26 cellular contexts compared by ENCODE assay signal in the genomic region with DNA sequence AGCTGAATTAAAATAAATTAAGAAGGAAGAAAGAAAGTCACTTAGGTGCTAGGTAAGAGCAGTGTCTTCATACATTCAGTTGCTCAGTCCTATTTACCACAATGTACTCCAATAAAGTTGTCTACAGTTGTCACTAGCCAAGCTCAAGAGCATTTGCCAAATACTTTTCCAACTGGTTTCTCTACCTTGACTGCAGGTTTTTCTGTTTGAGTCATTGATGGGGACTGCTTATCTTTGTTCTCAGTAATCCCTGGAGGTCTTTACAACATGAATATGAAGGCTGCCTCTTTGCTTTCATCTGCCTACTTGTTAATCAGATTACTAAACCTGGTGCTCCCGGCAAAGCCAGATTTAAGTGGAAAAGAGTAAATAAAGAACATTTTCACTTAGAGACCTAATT.
DNase-seq lines count a peak whose midpoint lies in the region; ATAC-seq and TF ChIP-seq lines count a peak whose summit lies in the region.
"Had no signal": no experiment of that assay in that cellular context is flagged by ENCODE, and none has a peak within 500 bp of the region (broad histone marks: within the 10 kb centered on the region; RNA-seq: fewer than 3 reads in every experiment).

No MANE protein-coding gene starts in this region.

- no peak overlapping the region for H4K5ac ChIP-seq in mesendoderm (ENCODE audit: low read length)

- TF ChIP-seq RAD21 in HCT116 (IDR thresholded peaks at IDR 0.05; ENCODE audit: low read depth), result no peak

- no peak overlapping the region for H3K23ac ChIP-seq in mesendoderm (ENCODE audit: low read length)

- TF ChIP-seq CTCF in HCT116 (IDR thresholded peaks at IDR 0.05 in 2 of 3, conservative IDR thresholded peaks at IDR 0.05 in 1 of 3; ENCODE audit: borderline replicate concordance in 1 of 3, insufficient read depth in 1 of 3, low read depth in 2 of 3, low read length in 2 of 3) (no peak), gastrocnemius medialis (IDR thresholded peaks at IDR 0.05 in 4 of 5, conservative IDR thresholded peaks at IDR 0.05 in 1 of 5) (no peak)

- H3K79me1 ChIP-seq in mesendoderm (ENCODE audit: low read length), result no peaks in the 10 kb centered on the region

- no peak overlapping the region for H3K56ac ChIP-seq in mesendoderm (ENCODE audit: low read length)

- POLR2A ChIA-PET in CD4-positive, alpha-beta memory T cell (lab: Charles Lee; ENCODE audit: partially characterized antibody), result no interaction called here
- POLR2A ChIA-PET in HCT116 (lab: Charles Lee), result no interaction called here

- intact Hi-C loops in CD4-positive, alpha-beta memory T cell (cut with micrococcal nuclease), result no loop called here
- intact Hi-C loops in HCT116 (cut with micrococcal nuclease) (loop anchor here (10.0 kb wide), 1 partner anchor 119 kb away; a partner anchor contains a TSS), gastrocnemius medialis (cut with DNase I; ENCODE audit: low total_unique reads) (no loop called here)

- H3K36me3 Mint-ChIP-seq in CD4-positive, alpha-beta memory T cell, result peaks cover 40 to 76% of the 10 kb centered on the region in 2 donors
- H3K36me3 Mint-ChIP-seq in T-helper 17 cell (ENCODE audit: low read depth), result peaks cover 4% of the 10 kb centered on the region

- no peak overlapping the region for H2BK15ac ChIP-seq in mesendoderm (replicated peaks; ENCODE audit: low read depth)

- no TSS peak for BruUV-seq in HCT116 (replicated peaks; lab: Mats Ljungman, UMichigan)

- H3K27me3 Mint-ChIP-seq in CD4-positive, alpha-beta memory T cell, result no peaks in the 10 kb centered on the region
- H3K27me3 Mint-ChIP-seq in T-helper 17 cell, result no peaks in the 10 kb centered on the region
- H3K27me3 Mint-ChIP-seq: activated CD4-positive, alpha-beta T cell treated with anti-CD3 and anti-CD28 coated beads for 36 hours; activated CD8-positive, alpha-beta T cell treated with anti-CD3 and anti-CD28 coated beads for 36 hours; activated naive CD8-positive, alpha-beta T cell treated with anti-CD3 and anti-CD28 coated beads, Interleukin-2, amount 10 ng/mL, durations not matched to agents 7 days and 5 days had no signal

- CTCF ChIA-PET in CD4-positive, alpha-beta memory T cell (lab: Charles Lee; ENCODE audit: partially characterized antibody), result no interaction called here
- CTCF ChIA-PET in HCT116 (lab: Charles Lee), result no interaction called here

- H3K9me3 ChIP-seq in CD4-positive, alpha-beta memory T cell (ENCODE audit: control insufficient read depth in 1 of 2, low read length in 2 of 2), result no peaks in the 10 kb centered on the region
- H3K9me3 ChIP-seq in HCT116 (ENCODE audit: control insufficient read depth in 1 of 2, insufficient read depth in 1 of 2, low read depth in 1 of 2, low read length in 2 of 2) (no peaks in the 10 kb centered on the region), T-helper 17 cell (ENCODE audit: control insufficient read depth, low read length, poor library complexity, severe bottlenecking) (no peaks in the 10 kb centered on the region), gastrocnemius medialis (no peaks in the 10 kb centered on the region)
- H3K9me3 ChIP-seq: BLaER1 treated with 17β-estradiol and CSF1 and Interleukin-3, amounts not matched to agents 10 nM and 100 nM; HAP-1; right lobe of liver; spleen; tibial artery had no signal

- H3K4me2 ChIP-seq in HCT116 (ENCODE audit: low read length) (no peak overlapping the region), mesendoderm (ENCODE audit: low read length) (no peak overlapping the region)
- H3K4me2 ChIP-seq: BLaER1 treated with 17β-estradiol and CSF1 and Interleukin-3, amounts not matched to agents 10 nM and 100 nM had no signal

- no peak overlapping the region for H2BK120ac ChIP-seq in mesendoderm (ENCODE audit: low read depth, low read length)

- ATAC-seq in HCT116, result no peak
- no peak for ATAC-seq in T-helper 17 cell
- ATAC-seq in gastrocnemius medialis, result no peak
- ATAC-seq: activated CD4-positive, alpha-beta T cell treated with anti-CD3 and anti-CD28 coated beads for 36 hours; activated CD8-positive, alpha-beta T cell treated with anti-CD3 and anti-CD28 coated beads for 36 hours; left ventricle myocardium superior; right lobe of liver had no signal

- H4K8ac ChIP-seq in mesendoderm (ENCODE audit: low read depth, low read length), result no peak overlapping the region

- peaks cover 12% of the 10 kb centered on the region; the same call in 1 of the 2 replicates for H3K79me2 ChIP-seq in HCT116 (ENCODE audit: insufficient read depth, low read length)
- no peaks in the 10 kb centered on the region for H3K79me2 ChIP-seq in mesendoderm (ENCODE audit: control insufficient read depth, insufficient read depth, low read length)

- no peaks in the 10 kb centered on the region for H3K9me3 Mint-ChIP-seq in CD4-positive, alpha-beta memory T cell
- H3K9me3 Mint-ChIP-seq: activated CD8-positive, alpha-beta T cell treated with anti-CD3 and anti-CD28 coated beads for 36 hours; activated naive CD8-positive, alpha-beta T cell treated with anti-CD3 and anti-CD28 coated beads, Interleukin-2, amount 10 ng/mL, durations not matched to agents 7 days and 5 days; activated T-helper 2 cell treated with anti-CD3 and anti-CD28 coated beads, Interferon-gamma antibody, Interleukin-2, Interleukin-4, amounts not matched to agents 10 μg/mL and 5 μg/mL and 100 μg/mL, durations not matched to agents 14 hours and 24 hours and 36 hours had no signal

- TF ChIP-seq POLR2A in HCT116 (IDR thresholded peaks at IDR 0.05; ENCODE audit: borderline replicate concordance, extremely low read depth, insufficient read depth, insufficient read length) (no peak), gastrocnemius medialis (IDR thresholded peaks at IDR 0.05) (no peak)

- no peak overlapping the region for H3K18ac ChIP-seq in mesendoderm (ENCODE audit: low read length)

- H2AFZ ChIP-seq in HCT116 (ENCODE audit: low read depth, low read length, poor library complexity, severe bottlenecking), result no peak overlapping the region

- no peak overlapping the region for H3K27ac ChIP-seq in CD4-positive, alpha-beta memory T cell (ENCODE audit: low read depth, low read length)
- H3K27ac ChIP-seq in HCT116 (ENCODE audit: low read depth, low read length) (no peak overlapping the region; the same call in 1 of the 2 replicates), mesendoderm (ENCODE audit: low read depth, low read length) (no peak overlapping the region), gastrocnemius medialis (no peak overlapping the region)
- H3K27ac ChIP-seq: BLaER1 treated with 17β-estradiol and CSF1 and Interleukin-3, amounts not matched to agents 10 nM and 100 nM; right lobe of liver; spleen; tibial artery had no signal

- H2AK5ac ChIP-seq in mesendoderm (ENCODE audit: low read length), result no peak overlapping the region

- peaks cover 65% of the 10 kb centered on the region for H3K36me3 ChIP-seq in CD4-positive, alpha-beta memory T cell (ENCODE audit: insufficient read depth, low read length)
- peaks cover 18 to 29% of the 10 kb centered on the region in 2 experiments for H3K36me3 ChIP-seq in HCT116 (ENCODE audit: control insufficient read depth in 1 of 2, insufficient read depth in 2 of 2, low read length in 2 of 2)
- no peaks in the 10 kb centered on the region for H3K36me3 ChIP-seq in mesendoderm (ENCODE audit: control insufficient read depth, insufficient read depth, low read length)
- peaks cover 0 to 62% of the 10 kb centered on the region in 2 donors for H3K36me3 ChIP-seq in gastrocnemius medialis

- no peak overlapping the region for H3K4me3 ChIP-seq in CD4-positive, alpha-beta memory T cell (ENCODE audit: low read length in 2 of 2)
- H3K4me3 ChIP-seq in HCT116 (replicated peaks in 1 of 2; ENCODE audit: low read depth in 1 of 2, low read length in 2 of 2) (no peak overlapping the region), mesendoderm (ENCODE audit: low read length) (no peak overlapping the region), gastrocnemius medialis (no peak overlapping the region)
- H3K4me3 ChIP-seq: BLaER1 treated with 17β-estradiol and CSF1 and Interleukin-3, amounts not matched to agents 10 nM and 100 nM; HAP-1; right lobe of liver; spleen; tibial artery had no signal

- H2BK5ac ChIP-seq in mesendoderm (ENCODE audit: low read length), result no peak overlapping the region

- H3K27me3 ChIP-seq in CD4-positive, alpha-beta memory T cell (ENCODE audit: insufficient read depth, low read length), result no peaks in the 10 kb centered on the region
- H3K27me3 ChIP-seq in HCT116 (ENCODE audit: insufficient read depth, low read length) (no peaks in the 10 kb centered on the region), mesendoderm (ENCODE audit: insufficient read depth, low read length, poor library complexity) (no peaks in the 10 kb centered on the region), gastrocnemius medialis (no peaks in the 10 kb centered on the region)
- H3K27me3 ChIP-seq: BLaER1 treated with 17β-estradiol and CSF1 and Interleukin-3, amounts not matched to agents 10 nM and 100 nM; right lobe of liver; spleen; tibial artery had no signal

- H3K9ac ChIP-seq in HCT116 (ENCODE audit: low read length) (no peak overlapping the region), mesendoderm (ENCODE audit: low read length) (no peak overlapping the region)
- H3K9ac ChIP-seq: BLaER1 treated with 17β-estradiol and CSF1 and Interleukin-3, amounts not matched to agents 10 nM and 100 nM had no signal

- no peaks in the 10 kb centered on the region for H4K20me1 ChIP-seq in HCT116 (ENCODE audit: insufficient read depth)

- H3K9me2 ChIP-seq in HCT116 (ENCODE audit: insufficient read depth), result no peaks in the 10 kb centered on the region

- RAD21 ChIA-PET in HCT116 (lab: Charles Lee; ENCODE audit: low non-redundant PET in 1 of 2, low total read pairs in 2 of 2, uncharacterized antibody in 2 of 2, unreplicated experiment in 2 of 2), result no interaction called here

- H3K27ac Mint-ChIP-seq in CD4-positive, alpha-beta memory T cell, result peak overlapping the region in 6 of 7 donors; percentile 4 to 65 (median 28)
- peak overlapping the region; percentile 37 for H3K27ac Mint-ChIP-seq in T-helper 17 cell
- H3K27ac Mint-ChIP-seq: activated naive CD8-positive, alpha-beta T cell treated with anti-CD3 and anti-CD28 coated beads, Interleukin-2, amount 10 ng/mL, durations not matched to agents 7 days and 5 days; activated T-helper 2 cell treated with anti-CD3 and anti-CD28 coated beads, Interferon-gamma antibody, Interleukin-2, Interleukin-4, amounts not matched to agents 10 μg/mL and 5 μg/mL and 100 μg/mL, durations not matched to agents 14 hours and 24 hours and 36 hours had no signal

- H3K4me3 Mint-ChIP-seq in CD4-positive, alpha-beta memory T cell, result no peak overlapping the region
- H3K4me3 Mint-ChIP-seq in T-helper 17 cell, result no peak overlapping the region
- H3K4me3 Mint-ChIP-seq: activated CD4-positive, alpha-beta T cell treated with anti-CD3 and anti-CD28 coated beads for 36 hours; activated CD8-positive, alpha-beta T cell treated with anti-CD3 and anti-CD28 coated beads for 36 hours; activated naive CD8-positive, alpha-beta T cell treated with anti-CD3 and anti-CD28 coated beads, Interleukin-2, amount 10 ng/mL, durations not matched to agents 7 days and 5 days had no signal

- in situ Hi-C loops in gastrocnemius medialis (cut with MboI; ENCODE audit: low sequenced_read_pairs in 4 of 4), result loop anchor here in 2 of 4 donors (10.0 to 25.0 kb wide), 2 partner anchors 126 to 139 kb away; a partner anchor contains a TSS

- no peaks in the 10 kb centered on the region for H3K4me1 ChIP-seq in CD4-positive, alpha-beta memory T cell (ENCODE audit: insufficient read depth, low read length)
- H3K4me1 ChIP-seq in HCT116 (ENCODE audit: control insufficient read depth in 1 of 2, insufficient read depth in 2 of 2, low read length in 2 of 2) (peaks cover 6 to 16% of the 10 kb centered on the region in 2 experiments), mesendoderm (ENCODE audit: control insufficient read depth, low read depth, low read length) (no peaks in the 10 kb centered on the region), gastrocnemius medialis (no peaks in the 10 kb centered on the region)
- H3K4me1 ChIP-seq: right lobe of liver, spleen, tibial artery had no signal

- no CpG with 5 or more reads among the region's 1 CpG for WGBS in mesendoderm (ENCODE audit: extremely low coverage, insufficient coverage, low lambda C conversion rate)

- peaks cover 7 to 19% (median 17%) of the 10 kb centered on the region in 4 donors for H3K4me1 Mint-ChIP-seq in CD4-positive, alpha-beta memory T cell
- peaks cover 11% of the 10 kb centered on the region for H3K4me1 Mint-ChIP-seq in T-helper 17 cell

- no peak for DNase-seq in CD4-positive, alpha-beta memory T cell
- peak; percentile 12 for DNase-seq in HCT116 (ENCODE audit: low read depth, low spot score)
- no peak for DNase-seq in T-helper 17 cell
- DNase-seq in mesendoderm, result peak; percentile 73
- DNase-seq in NCI-H2227 treated with DMSO at 0.1 percent for 48 hours (lab: John Stamatoyannopoulos, UW), result no peak
- no peak for DNase-seq in gastrocnemius medialis
- no peak for DNase-seq in activated CD8-positive, alpha-beta memory T cell treated with anti-CD3 and anti-CD28 coated beads, Interleukin-2, amount 50 U/mL, for 48 hours
- DNase-seq: activated CD4-positive, alpha-beta T cell treated with anti-CD3 and anti-CD28 coated beads for 36 hours; activated CD8-positive, alpha-beta T cell treated with anti-CD3 and anti-CD28 coated beads for 36 hours; activated naive CD8-positive, alpha-beta T cell treated with anti-CD3 and anti-CD28 coated beads, Interleukin-2, amount 10 ng/mL, durations not matched to agents 7 days and 5 days; central memory CD4-positive, alpha-beta T cell; cortex of kidney; effector memory CD4-positive, alpha-beta T cell; erythroblast; islet precursor cell; left ventricle myocardium superior; NCI-H1436 treated with DMSO at 0.1 percent for 48 hours; NCI-H2081 treated with DMSO at 0.1 percent for 48 hours; NCI-H446 treated with DMSO at 0.1 percent for 48 hours; right lobe of liver; spleen; stimulated activated CD4-positive, alpha-beta T cell treated with anti-CD3 and anti-CD28 coated beads, Interleukin-2, amount 100 ng/mL, for 24 hours; tibial artery had no signal

- H3K4ac ChIP-seq in mesendoderm (ENCODE audit: low read depth, low read length), result no peak overlapping the region

Comparison
In these comparisons a context has a peak if more than half of its experiments do, and no peak if none do; other contexts are left out.
1. DNase-seq: peak in HCT116 (single experiment) and mesendoderm (single experiment); none in CD4-positive, alpha-beta memory T cell (0 of 5), T-helper 17 cell (0 of 3), NCI-H2227 treated with DMSO at 0.1 percent for 48 hours (single experiment), gastrocnemius medialis (0 of 2) and activated CD8-positive, alpha-beta memory T cell treated with anti-CD3 and anti-CD28 coated beads, Interleukin-2, amount 50 U/mL, for 48 hours (single experiment).